Comparison of ENCODE assay signal across 17 cellular contexts in genomic region chr3:135565481-135565880, GRCh38.
"Had no signal": no experiment of that assay in that cellular context is flagged by ENCODE, and none has a peak within 500 bp of the region (broad histone marks: within the 10 kb centered on the region; RNA-seq: fewer than 3 reads in every experiment).

No MANE protein-coding gene starts in this region.

- DNase-seq: effector memory CD4-positive, alpha-beta T cell; esophagus squamous epithelium; glutamatergic neuron; immature natural killer cell; left ventricle myocardium inferior; lower lobe of right lung; natural killer cell; posterior cingulate gyrus; stimulated activated CD4-positive, alpha-beta T cell treated with anti-CD3 and anti-CD28 coated beads, Interleukin-2, amount 100 ng/mL, for 24 hours; stimulated activated CD4-positive, alpha-beta T cell treated with anti-CD3 and anti-CD28 coated beads, Interleukin-4, amount 100 ng/mL, for 4 hours; stimulated activated naive B cell treated with anti-CD40 and anti-IgM and Interleukin-4, amounts not matched to agents 10 μg/mL and 1 μg/mL and 100 μg/mL, for 72 hours; stomach; transverse colon had no signal

- H3K9me3 ChIP-seq: esophagus squamous epithelium, gastroesophageal sphincter, left ventricle myocardium inferior, lower lobe of right lung, stomach, thoracic aorta, transverse colon had no signal

- H3K4me1 ChIP-seq: esophagus squamous epithelium, gastroesophageal sphincter, left ventricle myocardium inferior, lower lobe of right lung, stomach, transverse colon had no signal

- H3K27ac ChIP-seq: epithelial cell of prostate, esophagus squamous epithelium, gastroesophageal sphincter, left ventricle myocardium inferior, lower lobe of right lung, skin epidermis, stomach, thoracic aorta, transverse colon had no signal

- H3K36me3 ChIP-seq: esophagus squamous epithelium, gastroesophageal sphincter, left ventricle myocardium inferior, lower lobe of right lung, stomach, thoracic aorta, transverse colon had no signal

- H3K4me3 ChIP-seq: esophagus squamous epithelium, gastroesophageal sphincter, left ventricle myocardium inferior, lower lobe of right lung, skin epidermis, stomach, thoracic aorta, transverse colon had no signal

- H3K27me3 ChIP-seq: esophagus squamous epithelium, gastroesophageal sphincter, stomach, transverse colon had no signal
